Comparison of ENCODE assay signal across 13 cellular contexts in genomic region chr2:36362291-36362690, GRCh38. TPM values are rescaled to one million over a fixed set of nuclear protein-coding genes. Genes with fewer than 3 reads are reported as not detected.
A peak's percentile ranks its signal among the peaks of the same experiment; 100 is the strongest.
DNase-seq lines count a peak whose midpoint lies in the region; ATAC-seq and TF ChIP-seq lines count a peak whose summit lies in the region.
"Had no signal": no experiment of that assay in that cellular context is flagged by ENCODE, and none has a peak within 500 bp of the region (broad histone marks: within the 10 kb centered on the region; RNA-seq: fewer than 3 reads in every experiment).

No MANE protein-coding gene starts in this region.

- peaks cover 4 to 6% of the 10 kb centered on the region in 2 donors for H3K27me3 Mint-ChIP-seq in CD8-positive, alpha-beta memory T cell

- H3K36me3 Mint-ChIP-seq in CD8-positive, alpha-beta memory T cell: no peaks in the 10 kb centered on the region

- H3K4me2 ChIP-seq in osteoblast (ENCODE audit: insufficient read depth, low read length): peak overlapping the region; percentile 84

- ATAC-seq in HG02642 (IDR thresholded peaks at IDR 0.05; ENCODE audit: poor library complexity, unreplicated experiment): no peak

- H3K27ac ChIP-seq in epithelial cell of prostate (peak overlapping the region; percentile 88), osteoblast (ENCODE audit: low read depth, low read length) (peak overlapping the region; percentile 94), WERI-Rb-1 (no peak overlapping the region)
- no peak overlapping the region for H3K27ac ChIP-seq in CD8-positive, alpha-beta memory T cell (ENCODE audit: low read depth, low read length)
- H3K27ac ChIP-seq in effector memory CD4-positive, alpha-beta T cell (ENCODE audit: insufficient read depth, low read length, poor library complexity, severe bottlenecking): no peak overlapping the region

- peak overlapping the region in 1 of 8 donors; percentile 20 for H3K27ac Mint-ChIP-seq in CD8-positive, alpha-beta memory T cell
- H3K27ac Mint-ChIP-seq: CD4-positive, alpha-beta T cell had no signal

- H3K27me3 ChIP-seq in osteoblast (ENCODE audit: insufficient read depth, low read length): no peaks in the 10 kb centered on the region
- peaks cover 4% of the 10 kb centered on the region for H3K27me3 ChIP-seq in CD8-positive, alpha-beta memory T cell (ENCODE audit: insufficient read depth, low read length, poor library complexity, severe bottlenecking)
- H3K27me3 ChIP-seq in WERI-Rb-1 (ENCODE audit: insufficient read depth, low read depth, severe bottlenecking): no peaks in the 10 kb centered on the region
- H3K27me3 ChIP-seq in effector memory CD4-positive, alpha-beta T cell (replicated peaks; ENCODE audit: control insufficient read depth, insufficient read depth, low read length, poor library complexity, severe bottlenecking): peaks cover 4% of the 10 kb centered on the region

- POLR2A ChIA-PET in CD8-positive, alpha-beta memory T cell (lab: Charles Lee): no interaction called here

- H3K9me3 Mint-ChIP-seq in CD8-positive, alpha-beta memory T cell: no peaks in the 10 kb centered on the region
- H3K9me3 Mint-ChIP-seq: CD4-positive, alpha-beta T cell; neural crest cell had no signal

- H3K9me3 ChIP-seq in osteoblast (ENCODE audit: low read depth, low read length): no peaks in the 10 kb centered on the region
- H3K9me3 ChIP-seq in CD8-positive, alpha-beta memory T cell (ENCODE audit: low read length): no peaks in the 10 kb centered on the region
- H3K9me3 ChIP-seq in WERI-Rb-1 (ENCODE audit: severe bottlenecking): no peaks in the 10 kb centered on the region
- no peaks in the 10 kb centered on the region for H3K9me3 ChIP-seq in effector memory CD4-positive, alpha-beta T cell (ENCODE audit: control insufficient read depth, low read length)

- peak; percentile 78 for DNase-seq in EH (ENCODE audit: low read depth)
- peak; percentile 12 for DNase-seq in RKO (ENCODE audit: low spot score)
- no peak for DNase-seq in epithelial cell of prostate (ENCODE audit: low read depth, low spot score)
- no peak for DNase-seq in osteoblast (ENCODE audit: insufficient read length, low spot score, missing footprints)
- no peak for DNase-seq in CD8-positive, alpha-beta memory T cell
- DNase-seq in WERI-Rb-1: no peak
- no peak for DNase-seq in effector memory CD4-positive, alpha-beta T cell
- DNase-seq: CD4-positive, alpha-beta T cell; islet precursor cell; KBM-7; NCI-H2081 had no signal

- peaks cover 80% of the 10 kb centered on the region for H3K4me1 ChIP-seq in osteoblast (ENCODE audit: insufficient read depth, low read length)
- H3K4me1 ChIP-seq in CD8-positive, alpha-beta memory T cell (ENCODE audit: insufficient read depth, low read length): peaks cover 16% of the 10 kb centered on the region
- H3K4me1 ChIP-seq in effector memory CD4-positive, alpha-beta T cell (ENCODE audit: control insufficient read depth, insufficient read depth, low read length, poor library complexity, severe bottlenecking): peaks cover 8% of the 10 kb centered on the region

- no peak overlapping the region for H3K4me3 Mint-ChIP-seq in CD8-positive, alpha-beta memory T cell
- H3K4me3 Mint-ChIP-seq: CD4-positive, alpha-beta T cell had no signal

- peaks cover 99% of the 10 kb centered on the region for H3K79me2 ChIP-seq in osteoblast (ENCODE audit: insufficient read depth, low read length)

- H3K36me3 ChIP-seq in osteoblast (ENCODE audit: insufficient read depth, low read length): peaks cover 54% of the 10 kb centered on the region
- no peaks in the 10 kb centered on the region for H3K36me3 ChIP-seq in CD8-positive, alpha-beta memory T cell (ENCODE audit: insufficient read depth, low read length)
- no peaks in the 10 kb centered on the region for H3K36me3 ChIP-seq in WERI-Rb-1
- no peaks in the 10 kb centered on the region for H3K36me3 ChIP-seq in effector memory CD4-positive, alpha-beta T cell (ENCODE audit: control insufficient read depth, insufficient read depth, low read length)

- H2AFZ ChIP-seq in osteoblast (ENCODE audit: low read length): no peak overlapping the region

- H3K4me3 ChIP-seq in osteoblast (ENCODE audit: insufficient read depth, low read length) (peak overlapping the region; percentile 34), WERI-Rb-1 (ENCODE audit: low read depth, low read length) (no peak overlapping the region)
- no peak overlapping the region for H3K4me3 ChIP-seq in CD8-positive, alpha-beta memory T cell (ENCODE audit: low read length)
- H3K4me3 ChIP-seq in effector memory CD4-positive, alpha-beta T cell (ENCODE audit: insufficient read depth, low read depth, low read length, poor library complexity, severe bottlenecking): no peak overlapping the region

- TF ChIP-seq CTCF in osteoblast (IDR thresholded peaks at IDR 0.05; ENCODE audit: extremely low read depth, low read depth, low read length) (no peak), WERI-Rb-1 (IDR thresholded peaks at IDR 0.05; ENCODE audit: low read depth, low read length) (no peak)

- H3K4me1 Mint-ChIP-seq in CD8-positive, alpha-beta memory T cell: peaks cover 15 to 27% (median 18%) of the 10 kb centered on the region in 3 donors

- H4K20me1 ChIP-seq in osteoblast (ENCODE audit: insufficient read depth, low read length): peaks cover 72% of the 10 kb centered on the region

- CTCF ChIA-PET in CD8-positive, alpha-beta memory T cell (lab: Charles Lee): no interaction called here

RNA-seq across cellular contexts. Expression of gene CRIM1, which starts 6.7 kb away (rescaled TPM):
- 321 and 362 TPM in 2 replicates for total RNA-seq in osteoblast
- 10 to 100 TPM; 10.7 to 11.1 TPM for total RNA-seq in CD8-positive, alpha-beta memory T cell
- polyA plus RNA-seq in CD8-positive, alpha-beta memory T cell: 2.5 TPM

Comparison
In these comparisons a context has a peak if more than half of its experiments do, and no peak if none do; other contexts are left out.
1. DNase-seq: peak in EH (single experiment) and RKO (single experiment); none in epithelial cell of prostate (single experiment), osteoblast (single experiment), CD8-positive, alpha-beta memory T cell (0 of 5), WERI-Rb-1 (single experiment) and effector memory CD4-positive, alpha-beta T cell (0 of 3).
2. H3K27ac ChIP-seq: peak in epithelial cell of prostate (single experiment) and osteoblast (single experiment); none in CD8-positive, alpha-beta memory T cell (single experiment), WERI-Rb-1 (single experiment) and effector memory CD4-positive, alpha-beta T cell (single experiment).
3. RNA of gene CRIM1, which starts 6.7 kb away (total RNA-seq): 321 to 362 TPM in osteoblast; 10.7 to 11.1 TPM in CD8-positive, alpha-beta memory T cell; every median in the first group is over 10 times any median in the second.